In the genomic region with DNA sequence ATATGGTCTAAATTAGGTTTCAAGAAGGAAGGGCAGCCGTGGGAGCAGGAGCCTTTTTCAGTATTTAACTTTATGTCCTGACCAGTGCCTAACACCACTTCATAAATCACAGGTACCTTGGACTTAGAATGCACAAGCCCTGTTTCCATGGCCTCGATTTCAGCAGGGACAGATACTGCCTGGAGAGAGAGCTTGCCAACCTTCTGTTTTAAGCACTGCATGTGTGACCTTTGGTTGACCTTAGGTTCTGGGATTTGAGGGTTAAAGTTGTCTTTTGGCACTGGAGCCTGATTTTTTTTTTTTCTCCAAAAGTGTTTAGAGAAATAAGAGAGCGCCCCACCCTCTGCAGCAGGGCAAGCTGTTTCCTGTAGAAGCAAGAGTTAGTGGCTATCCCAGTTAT, we compare ENCODE assay signal across 14 cellular contexts.
A peak's percentile ranks its signal among the peaks of the same experiment; 100 is the strongest.
DNase-seq lines count a peak whose midpoint lies in the region; ATAC-seq and TF ChIP-seq lines count a peak whose summit lies in the region.
"Had no signal": no experiment of that assay in that cellular context is flagged by ENCODE, and none has a peak within 500 bp of the region (broad histone marks: within the 10 kb centered on the region; RNA-seq: fewer than 3 reads in every experiment).

No MANE protein-coding gene starts in this region.

- H3K4me3 Mint-ChIP-seq in T-helper 1 cell treated with Interleukin-12 subunit alpha and Interleukin-12 subunit beta and Interleukin-4 antibody, amounts not matched to agents 30 μg/mL and 1 μg/mL, for 36 hours, result peak overlapping the region; percentile 1
- no peak overlapping the region for H3K4me3 Mint-ChIP-seq in Calu3 (ENCODE audit: low read depth, unreplicated experiment)

- H3K9me3 Mint-ChIP-seq in T-helper 1 cell treated with Interleukin-12 subunit alpha and Interleukin-12 subunit beta and Interleukin-4 antibody, amounts not matched to agents 30 μg/mL and 1 μg/mL, for 36 hours, result peaks cover 42% of the 10 kb centered on the region
- peaks cover 13% of the 10 kb centered on the region for H3K9me3 Mint-ChIP-seq in Calu3 (ENCODE audit: low read depth, unreplicated experiment)

- peaks cover 53% of the 10 kb centered on the region for H3K4me1 Mint-ChIP-seq in T-helper 1 cell treated with Interleukin-12 subunit alpha and Interleukin-12 subunit beta and Interleukin-4 antibody, amounts not matched to agents 30 μg/mL and 1 μg/mL, for 36 hours (ENCODE audit: low read depth)
- H3K4me1 Mint-ChIP-seq in Calu3 (ENCODE audit: low read depth, unreplicated experiment), result peaks cover 30% of the 10 kb centered on the region

- WGBS in gastroesophageal sphincter (ENCODE audit: low coverage in 1 of 2), 2 donors, result 5 to 7% methylated on average over 3 of the region's 3 CpGs

- H3K4me3 ChIP-seq in gastroesophageal sphincter, result no peak overlapping the region
- H3K4me3 ChIP-seq in retinal pigment epithelial cell (ENCODE audit: low read length), result no peak overlapping the region
- H3K4me3 ChIP-seq: tibial nerve had no signal

- peak overlapping the region; percentile 34 to 65 (median 41) for H3K27ac ChIP-seq in gastroesophageal sphincter
- H3K27ac ChIP-seq: HL-60 had no signal

- H3K27ac Mint-ChIP-seq in T-helper 1 cell treated with Interleukin-12 subunit alpha and Interleukin-12 subunit beta and Interleukin-4 antibody, amounts not matched to agents 30 μg/mL and 1 μg/mL, for 36 hours, result no peak overlapping the region
- H3K27ac Mint-ChIP-seq in Calu3 (ENCODE audit: unreplicated experiment), result no peak overlapping the region

- H3K36me3 Mint-ChIP-seq in T-helper 1 cell treated with Interleukin-12 subunit alpha and Interleukin-12 subunit beta and Interleukin-4 antibody, amounts not matched to agents 30 μg/mL and 1 μg/mL, for 36 hours (ENCODE audit: low read depth), result peaks cover 31% of the 10 kb centered on the region
- no peaks in the 10 kb centered on the region for H3K36me3 Mint-ChIP-seq in Calu3 (ENCODE audit: insufficient read depth, unreplicated experiment)

- TF ChIP-seq CTCF in gastroesophageal sphincter (IDR thresholded peaks at IDR 0.05) (peak in 1 of 4 experiments; percentile 8), retinal pigment epithelial cell (conservative IDR thresholded peaks at IDR 0.05; ENCODE audit: low read depth, low read length) (no peak), Calu3 (IDR thresholded peaks at IDR 0.05; ENCODE audit: unreplicated experiment) (no peak)

- CTCF ChIA-PET in Calu3 (lab: Charles Lee), result no interaction called here

- no peaks in the 10 kb centered on the region for H3K27me3 ChIP-seq in gastroesophageal sphincter
- H3K27me3 ChIP-seq: tibial nerve had no signal

- H3K36me3 ChIP-seq in gastroesophageal sphincter, result no peaks in the 10 kb centered on the region
- H3K36me3 ChIP-seq: tibial nerve had no signal

- peak; percentile 55 for ATAC-seq in gastroesophageal sphincter

- intact Hi-C loops in Calu3 (cut with micrococcal nuclease; ENCODE audit: unreplicated experiment), result no loop called here

- H3K4me1 ChIP-seq in gastroesophageal sphincter, result peaks cover 11 to 36% (median 17%) of the 10 kb centered on the region in 3 donors

- TF ChIP-seq POLR2A in gastroesophageal sphincter (IDR thresholded peaks at IDR 0.05), result no peak

- no peaks in the 10 kb centered on the region for H3K27me3 Mint-ChIP-seq in T-helper 1 cell treated with Interleukin-12 subunit alpha and Interleukin-12 subunit beta and Interleukin-4 antibody, amounts not matched to agents 30 μg/mL and 1 μg/mL, for 36 hours (ENCODE audit: low read depth)
- H3K27me3 Mint-ChIP-seq in Calu3 (ENCODE audit: unreplicated experiment), result no peaks in the 10 kb centered on the region

- DNase-seq in T-helper 1 cell (no peak), NCI-H69 (lab: John Stamatoyannopoulos, UW) (peak; percentile 79), retinal pigment epithelial cell (ENCODE audit: low read depth) (peak; percentile 77), Calu3 (no peak), NCI-H1092 treated with DMSO at 0.1 percent for 48 hours (lab: John Stamatoyannopoulos, UW) (no peak), NCI-H1694 (lab: John Stamatoyannopoulos, UW) (no peak)
- DNase-seq: activated effector memory CD4-positive, alpha-beta T cell treated with anti-CD3 and anti-CD28 coated beads, Interleukin-2, amount 50 U/mL, for 16 hours; foreskin melanocyte; NCI-H1092; SIG-M5 had no signal

- peaks cover 0 to 18% (median 0%) of the 10 kb centered on the region in 3 donors for H3K9me3 ChIP-seq in gastroesophageal sphincter

- TF ChIP-seq EP300 in gastroesophageal sphincter (IDR thresholded peaks at IDR 0.05), result no peak

- no TSS peak for BruUV-seq in Calu3 (replicated peaks; lab: Mats Ljungman, UMichigan)

Comparison
In these comparisons a context has a peak if more than half of its experiments do, and no peak if none do; other contexts are left out.
1. DNase-seq: peak in NCI-H69 (single experiment) and retinal pigment epithelial cell (single experiment); none in T-helper 1 cell (0 of 5), Calu3 (single experiment), NCI-H1092 treated with DMSO at 0.1 percent for 48 hours (single experiment) and NCI-H1694 (single experiment).